In the genomic region with DNA sequence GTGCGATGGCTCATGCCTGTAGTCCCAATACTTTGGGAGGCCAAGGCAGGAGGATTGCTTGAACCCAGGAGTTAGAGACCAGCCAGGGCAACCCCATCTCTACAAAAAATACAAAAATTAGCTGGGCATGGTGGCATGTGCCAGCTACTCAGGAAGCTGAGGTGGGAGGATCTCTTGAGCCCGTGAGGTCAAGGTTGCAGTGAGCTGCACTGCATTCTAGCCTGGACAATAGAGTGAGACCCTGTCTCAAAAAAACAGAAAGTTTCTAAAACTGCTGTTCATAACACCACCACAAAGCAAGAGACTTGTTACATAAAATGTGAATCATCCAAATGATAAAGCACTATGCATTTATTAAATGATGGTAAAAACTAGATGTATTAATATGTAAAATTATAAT, we compare ENCODE assay signal across 1 cellular context.
A peak's percentile ranks its signal among the peaks of the same experiment; 100 is the strongest.
TF ChIP-seq lines count a peak whose summit lies in the region.

No MANE protein-coding gene starts in this region.

TF ChIP-seq in HepG2, 621 proteins besides CTCF, POLR2A, EP300 and RAD21:
- no peak for TF ChIP-seq KLF12 (CRISPR knock-in tag; IDR thresholded peaks at IDR 0.05; ENCODE audit: borderline replicate concordance)
- TF ChIP-seq, protein P1, sequence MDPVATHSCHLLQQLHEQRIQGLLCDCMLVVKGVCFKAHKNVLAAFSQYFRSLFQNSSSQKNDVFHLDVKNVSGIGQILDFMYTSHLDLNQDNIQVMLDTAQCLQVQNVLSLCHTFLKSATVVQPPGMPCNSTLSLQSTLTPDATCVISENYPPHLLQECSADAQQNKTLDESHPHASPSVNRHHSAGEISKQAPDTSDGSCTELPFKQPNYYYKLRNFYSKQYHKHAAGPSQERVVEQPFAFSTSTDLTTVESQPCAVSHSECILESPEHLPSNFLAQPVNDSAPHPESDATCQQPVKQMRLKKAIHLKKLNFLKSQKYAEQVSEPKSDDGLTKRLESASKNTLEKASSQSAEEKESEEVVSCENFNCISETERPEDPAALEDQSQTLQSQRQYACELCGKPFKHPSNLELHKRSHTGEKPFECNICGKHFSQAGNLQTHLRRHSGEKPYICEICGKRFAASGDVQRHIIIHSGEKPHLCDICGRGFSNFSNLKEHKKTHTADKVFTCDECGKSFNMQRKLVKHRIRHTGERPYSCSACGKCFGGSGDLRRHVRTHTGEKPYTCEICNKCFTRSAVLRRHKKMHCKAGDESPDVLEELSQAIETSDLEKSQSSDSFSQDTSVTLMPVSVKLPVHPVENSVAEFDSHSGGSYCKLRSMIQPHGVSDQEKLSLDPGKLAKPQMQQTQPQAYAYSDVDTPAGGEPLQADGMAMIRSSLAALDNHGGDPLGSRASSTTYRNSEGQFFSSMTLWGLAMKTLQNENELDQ (CRISPR knock-in tag; IDR thresholded peaks at IDR 0.05; ENCODE audit: borderline replicate concordance) = no peak
- TF ChIP-seq ZNF605 (CRISPR knock-in tag; IDR thresholded peaks at IDR 0.05) = no peak
- no peak for TF ChIP-seq ZNF644 (CRISPR knock-in tag; IDR thresholded peaks at IDR 0.05; ENCODE audit: low read depth)
- TF ChIP-seq ZNF121 (CRISPR knock-in tag; IDR thresholded peaks at IDR 0.05) = peak; percentile 91
- no peak for TF ChIP-seq RBM39 (IDR thresholded peaks at IDR 0.05; ENCODE audit: low read depth, low read length, poor library complexity, severe bottlenecking)
- TF ChIP-seq RCOR2 (CRISPR knock-in tag; IDR thresholded peaks at IDR 0.05) = 0 out of 2 replicates have a peak, but pooled peaks have one; percentile 32
- TF ChIP-seq, protein P2, sequence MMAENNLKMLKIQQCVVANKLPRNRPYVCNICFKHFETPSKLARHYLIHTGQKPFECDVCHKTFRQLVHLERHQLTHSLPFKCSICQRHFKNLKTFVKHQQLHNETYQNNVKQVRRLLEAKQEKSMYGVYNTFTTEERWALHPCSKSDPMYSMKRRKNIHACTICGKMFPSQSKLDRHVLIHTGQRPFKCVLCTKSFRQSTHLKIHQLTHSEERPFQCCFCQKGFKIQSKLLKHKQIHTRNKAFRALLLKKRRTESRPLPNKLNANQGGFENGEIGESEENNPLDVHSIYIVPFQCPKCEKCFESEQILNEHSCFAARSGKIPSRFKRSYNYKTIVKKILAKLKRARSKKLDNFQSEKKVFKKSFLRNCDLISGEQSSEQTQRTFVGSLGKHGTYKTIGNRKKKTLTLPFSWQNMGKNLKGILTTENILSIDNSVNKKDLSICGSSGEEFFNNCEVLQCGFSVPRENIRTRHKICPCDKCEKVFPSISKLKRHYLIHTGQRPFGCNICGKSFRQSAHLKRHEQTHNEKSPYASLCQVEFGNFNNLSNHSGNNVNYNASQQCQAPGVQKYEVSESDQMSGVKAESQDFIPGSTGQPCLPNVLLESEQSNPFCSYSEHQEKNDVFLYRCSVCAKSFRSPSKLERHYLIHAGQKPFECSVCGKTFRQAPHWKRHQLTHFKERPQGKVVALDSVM (CRISPR knock-in tag; IDR thresholded peaks at IDR 0.05) = peak; percentile 62; the same call in 1 of the 2 replicates
- no peak for TF ChIP-seq ZNF160 (CRISPR knock-in tag; IDR thresholded peaks at IDR 0.05)
